9 cellular contexts compared by ENCODE assay signal in the genomic region with DNA sequence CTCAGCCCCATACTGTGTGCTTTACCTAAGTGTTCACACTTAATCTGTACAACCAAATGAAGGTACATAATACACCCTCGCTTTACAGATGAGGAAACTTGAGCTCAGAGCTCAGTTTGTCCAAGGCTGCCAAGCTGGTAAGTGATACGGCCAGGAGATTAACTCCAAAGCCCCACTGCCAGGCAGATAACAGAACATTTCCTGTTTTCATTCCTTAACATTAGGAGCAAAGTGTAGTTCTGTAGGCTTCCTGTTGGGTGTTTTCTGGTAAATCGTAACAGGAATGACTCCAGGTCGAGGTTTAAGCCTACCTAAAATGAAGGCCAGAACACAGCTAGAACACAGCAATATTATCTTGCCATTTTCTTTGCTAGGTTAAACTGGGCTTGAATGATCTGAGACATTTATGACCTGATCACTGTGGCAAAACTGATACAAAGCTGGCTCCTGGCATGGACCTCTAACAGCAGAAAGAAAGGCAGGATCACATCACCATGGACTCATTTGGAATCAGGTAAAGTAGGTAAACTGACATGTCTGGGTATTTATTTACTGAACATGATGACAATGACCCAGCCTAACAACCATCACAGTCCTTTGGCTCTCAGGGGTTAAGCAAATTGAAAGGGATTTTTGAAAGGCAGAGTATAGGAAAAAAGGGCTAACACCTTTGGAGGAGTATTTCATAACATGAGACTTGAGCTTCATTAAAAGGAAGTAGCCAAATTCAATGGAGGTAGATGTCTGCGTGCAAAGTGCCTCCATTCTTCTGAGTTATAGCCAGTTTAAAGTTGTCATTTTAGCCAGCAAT. TPM values are rescaled to one million over a fixed set of nuclear protein-coding genes. Genes with fewer than 3 reads are reported as not detected.
DNase-seq lines count a peak whose midpoint lies in the region; ATAC-seq and TF ChIP-seq lines count a peak whose summit lies in the region.
"Had no signal": no experiment of that assay in that cellular context is flagged by ENCODE, and none has a peak within 500 bp of the region (broad histone marks: within the 10 kb centered on the region; RNA-seq: fewer than 3 reads in every experiment).

No MANE protein-coding gene starts in this region.

- no peaks in the 10 kb centered on the region for H4K20me1 ChIP-seq in fibroblast of lung (ENCODE audit: control insufficient read depth, extremely low read depth, insufficient read depth, low read length)

- H3K36me3 ChIP-seq in Panc1 (ENCODE audit: control insufficient read depth, insufficient read depth, low read length), result no peaks in the 10 kb centered on the region; the same call in none of the 2 replicates
- H3K36me3 ChIP-seq in fibroblast of lung (ENCODE audit: control insufficient read depth, insufficient read depth, low read length), result peaks cover 3% of the 10 kb centered on the region
- peaks cover 0 to 5% of the 10 kb centered on the region in 2 donors for H3K36me3 ChIP-seq in gastrocnemius medialis

- H3K27me3 ChIP-seq in Panc1 (ENCODE audit: control insufficient read depth, insufficient read depth, low read length) (no peaks in the 10 kb centered on the region), fibroblast of lung (ENCODE audit: control insufficient read depth, insufficient read depth, low read length) (no peaks in the 10 kb centered on the region), gastrocnemius medialis (no peaks in the 10 kb centered on the region)

- intact Hi-C loops in Panc1 (cut with micrococcal nuclease; ENCODE audit: unreplicated experiment) (no loop called here), gastrocnemius medialis (cut with DNase I; ENCODE audit: low total_unique reads) (no loop called here), Right ventricle myocardium inferior (cut with DNase I) (loop anchor here (5.0 to 10.0 kb wide), 3 partner anchors 82 to 155 kb away; a partner anchor contains a TSS)

- H3K9ac ChIP-seq in fibroblast of lung (ENCODE audit: insufficient read depth, low read length), result no peak overlapping the region

- CTCF ChIA-PET in Panc1 (lab: Charles Lee), result no interaction called here
- CTCF ChIA-PET in activated CD4-positive, alpha-beta memory T cell treated with anti-CD3 and anti-CD28 coated beads, Interleukin-2, amount 10 ng/mL, durations not matched to agents 7 days and 5 days (lab: Charles Lee), result no interaction called here

- TF ChIP-seq POLR2A in gastrocnemius medialis (IDR thresholded peaks at IDR 0.05), result no peak

- ATAC-seq in Panc1 (no peak), gastrocnemius medialis (no peak), Right ventricle myocardium inferior (no peak)
- ATAC-seq in activated T-helper 17 cell treated with anti-CD3 and anti-CD28 coated beads, Interleukin-2, amount 50 U/mL, for 72 hours (replicated peaks), result no peak

- no peaks in the 10 kb centered on the region for H3K9me3 Mint-ChIP-seq in activated T-helper 17 cell treated with anti-CD3 and anti-CD28 coated beads, Interleukin-2, amount 50 U/mL, for 72 hours
- no peaks in the 10 kb centered on the region for H3K9me3 Mint-ChIP-seq in activated CD4-positive, alpha-beta memory T cell treated with anti-CD3 and anti-CD28 coated beads, Interleukin-2, amount 10 ng/mL, durations not matched to agents 7 days and 5 days

- TF ChIP-seq CTCF in Panc1 (IDR thresholded peaks at IDR 0.05), result no peak
- no peak for TF ChIP-seq CTCF in fibroblast of lung (conservative IDR thresholded peaks at IDR 0.05 in 1 of 2, IDR thresholded peaks at IDR 0.05 in 1 of 2; ENCODE audit: low read depth in 1 of 2, low read length in 2 of 2)
- TF ChIP-seq CTCF in gastrocnemius medialis (IDR thresholded peaks at IDR 0.05 in 4 of 5, conservative IDR thresholded peaks at IDR 0.05 in 1 of 5), result no peak

- no peaks in the 10 kb centered on the region for H3K9me3 ChIP-seq in Panc1 (ENCODE audit: control insufficient read depth, insufficient read depth, low read depth, low read length)
- H3K9me3 ChIP-seq in fibroblast of lung (ENCODE audit: control insufficient read depth, insufficient read depth, low read depth, low read length), result no peaks in the 10 kb centered on the region
- H3K9me3 ChIP-seq in gastrocnemius medialis, result no peaks in the 10 kb centered on the region

- H3K36me3 Mint-ChIP-seq in activated T-helper 17 cell treated with anti-CD3 and anti-CD28 coated beads, Interleukin-2, amount 50 U/mL, for 72 hours (ENCODE audit: low read depth), result peaks cover 58% of the 10 kb centered on the region
- H3K36me3 Mint-ChIP-seq in activated CD4-positive, alpha-beta memory T cell treated with anti-CD3 and anti-CD28 coated beads, Interleukin-2, amount 10 ng/mL, durations not matched to agents 7 days and 5 days (ENCODE audit: low read depth), result peaks cover 42% of the 10 kb centered on the region

- no peak overlapping the region for H3K4me3 Mint-ChIP-seq in activated T-helper 17 cell treated with anti-CD3 and anti-CD28 coated beads, Interleukin-2, amount 50 U/mL, for 72 hours
- no peak overlapping the region for H3K4me3 Mint-ChIP-seq in activated CD4-positive, alpha-beta memory T cell treated with anti-CD3 and anti-CD28 coated beads, Interleukin-2, amount 10 ng/mL, durations not matched to agents 7 days and 5 days

- in situ Hi-C loops in Panc1 (cut with HindIII; ENCODE audit: low pct_unique_long_range_greater_than_20kb, low sequenced_read_pairs), result no loop called here
- in situ Hi-C loops in gastrocnemius medialis (cut with MboI; ENCODE audit: low sequenced_read_pairs in 4 of 4), result no loop called here

- H2AFZ ChIP-seq in fibroblast of lung (ENCODE audit: low read length), result no peak overlapping the region

- no peaks in the 10 kb centered on the region for H3K27me3 Mint-ChIP-seq in activated T-helper 17 cell treated with anti-CD3 and anti-CD28 coated beads, Interleukin-2, amount 50 U/mL, for 72 hours
- no peaks in the 10 kb centered on the region for H3K27me3 Mint-ChIP-seq in activated CD4-positive, alpha-beta memory T cell treated with anti-CD3 and anti-CD28 coated beads, Interleukin-2, amount 10 ng/mL, durations not matched to agents 7 days and 5 days

- POLR2A ChIA-PET in Panc1 (lab: Charles Lee), result no interaction called here
- POLR2A ChIA-PET in activated CD4-positive, alpha-beta memory T cell treated with anti-CD3 and anti-CD28 coated beads, Interleukin-2, amount 10 ng/mL, durations not matched to agents 7 days and 5 days (lab: Charles Lee), result interaction anchor here (0.5 to 1.2 kb wide), 3 partner anchors 19 to 23 kb away, joined by 3 read pairs; no protein-coding TSS in a partner anchor

- H3K79me2 ChIP-seq in fibroblast of lung (ENCODE audit: control insufficient read depth, insufficient read depth, low read length), result peaks cover 24% of the 10 kb centered on the region

- no peak overlapping the region for H3K27ac Mint-ChIP-seq in activated T-helper 17 cell treated with anti-CD3 and anti-CD28 coated beads, Interleukin-2, amount 50 U/mL, for 72 hours
- H3K27ac Mint-ChIP-seq in activated CD4-positive, alpha-beta memory T cell treated with anti-CD3 and anti-CD28 coated beads, Interleukin-2, amount 10 ng/mL, durations not matched to agents 7 days and 5 days, result no peak overlapping the region

- H3K27ac ChIP-seq in Panc1 (ENCODE audit: low read length) (no peak overlapping the region), fibroblast of lung (ENCODE audit: insufficient read depth, low read length) (peak overlapping the region; percentile 81), gastrocnemius medialis (peak overlapping the region; percentile 56 to 74 (median 60))

- H3K4me1 Mint-ChIP-seq in activated T-helper 17 cell treated with anti-CD3 and anti-CD28 coated beads, Interleukin-2, amount 50 U/mL, for 72 hours, result peaks cover 11% of the 10 kb centered on the region
- peaks cover 38% of the 10 kb centered on the region for H3K4me1 Mint-ChIP-seq in activated CD4-positive, alpha-beta memory T cell treated with anti-CD3 and anti-CD28 coated beads, Interleukin-2, amount 10 ng/mL, durations not matched to agents 7 days and 5 days

- TSS peak; percentile 0 for BruUV-seq in Panc1 (replicated peaks; lab: Mats Ljungman, UMichigan)

- H3K4me3 ChIP-seq in Panc1 (ENCODE audit: low read depth in 2 of 2, low read length in 2 of 2), result no peak overlapping the region
- no peak overlapping the region for H3K4me3 ChIP-seq in fibroblast of lung (replicated peaks in 1 of 4; ENCODE audit: control extremely low read depth in 1 of 4, insufficient read depth in 1 of 4, low read depth in 3 of 4, low read length in 4 of 4)
- no peak overlapping the region for H3K4me3 ChIP-seq in gastrocnemius medialis

- peaks cover 15% of the 10 kb centered on the region for H3K4me1 ChIP-seq in Panc1 (ENCODE audit: control insufficient read depth, insufficient read depth, low read length)
- H3K4me1 ChIP-seq in fibroblast of lung (ENCODE audit: control insufficient read depth, extremely low read depth, insufficient read depth, low read length), result peaks cover 5% of the 10 kb centered on the region
- H3K4me1 ChIP-seq in gastrocnemius medialis, result peaks cover 23% of the 10 kb centered on the region in 2 donors

- DNase-seq in GM03348 (ENCODE audit: low spot score), result peak; percentile 13
- no peak for DNase-seq in Panc1 (ENCODE audit: low read depth, low spot score)
- DNase-seq in fibroblast of lung (ENCODE audit: low read depth in 2 of 2), result peak in 1 of 2 donors; percentile 35
- no peak for DNase-seq in gastrocnemius medialis
- DNase-seq in Right ventricle myocardium inferior (ENCODE audit: missing footprints), result no peak
- DNase-seq in activated CD4-positive, alpha-beta memory T cell treated with anti-CD3 and anti-CD28 coated beads, Interleukin-2, amount 10 ng/mL, durations not matched to agents 7 days and 5 days, result no peak
- DNase-seq in COLO668 (lab: John Stamatoyannopoulos, UW; ENCODE audit: unreplicated experiment), result no peak
- DNase-seq: glutamatergic neuron had no signal

- no peak overlapping the region for H3K4me2 ChIP-seq in fibroblast of lung (ENCODE audit: extremely low read depth, insufficient read depth, low read length)

RNA-seq across cellular contexts. Expression of a gene that starts 3.9 kb away (rescaled TPM):
- 52.1 TPM for total RNA-seq in Panc1 (2021; ENCODE audit: unreplicated experiment)
- 19.2 TPM for polyA plus RNA-seq in Panc1 (2012; ENCODE audit: insufficient read length)
- 29.2 and 32.6 TPM in 2 replicates for total RNA-seq in fibroblast of lung
- 17.4 and 33.5 TPM in 2 replicates for polyA plus RNA-seq in fibroblast of lung
- polyA plus RNA-seq in fibroblast of lung (2012), result 19.4 and 30.3 TPM in 2 replicates
- polyA minus RNA-seq in fibroblast of lung (ENCODE audit: low replicate concordance), result 13.2 and 24.7 TPM in 2 replicates
- total RNA-seq in gastrocnemius medialis, result 10 to 100 TPM; 18.0 to 30.6 (median 26.3) TPM
- total RNA-seq in activated T-helper 17 cell treated with anti-CD3 and anti-CD28 coated beads, Interleukin-2, amount 50 U/mL, for 72 hours, result 100 to 1,000 TPM in 1 of 2 donors, 10 to 100 TPM in 1; 98.4 to 163 TPM
- total RNA-seq in Right ventricle myocardium inferior, result 15.2 TPM
- total RNA-seq in activated CD4-positive, alpha-beta memory T cell treated with anti-CD3 and anti-CD28 coated beads, Interleukin-2, amount 10 ng/mL, durations not matched to agents 7 days and 5 days, result 100 to 1,000 TPM; 160 to 167 TPM
